12 cellular contexts compared by ENCODE assay signal in genomic region chr2:73971722-73972121, GRCh38. TPM values are rescaled to one million over a fixed set of nuclear protein-coding genes. Genes with fewer than 3 reads are reported as not detected.
DNase-seq lines count a peak whose midpoint lies in the region; ATAC-seq, FAIRE-seq and TF ChIP-seq lines count a peak whose summit lies in the region.
"Had no signal": no experiment of that assay in that cellular context is flagged by ENCODE, and none has a peak within 500 bp of the region (broad histone marks: within the 10 kb centered on the region; RNA-seq: fewer than 3 reads in every experiment).

No MANE protein-coding gene starts in this region.

- H3K27ac Mint-ChIP-seq in activated T-cell treated with anti-CD3 and anti-CD28 coated beads, Interleukin-2, amount 50 U/mL, for 24 hours, result peak overlapping the region; percentile 90
- peak overlapping the region; percentile 77 for H3K27ac Mint-ChIP-seq in stimulated activated memory B cell treated with anti-CD40 and anti-IgM and Interleukin-4, amounts not matched to agents 10 μg/mL and 1 μg/mL and 100 μg/mL, for 72 hours

- H2AFZ ChIP-seq in GM12878 (ENCODE audit: control insufficient read depth, low read depth, low read length), result no peak overlapping the region

- no peaks in the 10 kb centered on the region for H4K20me1 ChIP-seq in GM12878 (ENCODE audit: control insufficient read depth, insufficient read depth)

- intact Hi-C loops in GM12878 (cut with micrococcal nuclease; ENCODE audit: unreplicated experiment), result loop anchor here (1.0 to 2.0 kb wide), 2 partner anchors 13 to 45 kb away; partner anchors contain the start of genes DGUOK and TET3

- H3K9ac ChIP-seq in GM12878 (ENCODE audit: control insufficient read depth, insufficient read depth, low read length), result peak overlapping the region; percentile 1; the same call in 1 of the 2 replicates

- H3K36me3 ChIP-seq in GM12878 (ENCODE audit: control insufficient read depth in 2 of 2, insufficient read depth in 2 of 2, low read length in 1 of 2), result no peaks in the 10 kb centered on the region

- no peak for DNase-seq in activated T-cell treated with anti-CD3 and anti-CD28 coated beads, Interleukin-2, amount 50 U/mL, for 24 hours
- DNase-seq in activated T-cell treated with anti-CD3 and anti-CD28 coated beads, Interleukin-2, amount 50 U/mL, for 48 hours, result no peak
- DNase-seq in M059J (ENCODE audit: low read depth) (peak; percentile 27), GM12878 (ENCODE audit: low read depth, low spot score) (no peak), left lobe of liver (ENCODE audit: low spot score) (no peak), GM19239 (ENCODE audit: insufficient read length, low spot score) (no peak)
- DNase-seq: cortex of kidney, EL, HCEC 1CT, NCI-H2227 treated with DMSO at 0.1 percent for 48 hours had no signal

- H3K4me1 Mint-ChIP-seq in activated T-cell treated with anti-CD3 and anti-CD28 coated beads, Interleukin-2, amount 50 U/mL, for 24 hours (ENCODE audit: low read depth), result peaks cover 67% of the 10 kb centered on the region
- peaks cover 38% of the 10 kb centered on the region for H3K4me1 Mint-ChIP-seq in stimulated activated memory B cell treated with anti-CD40 and anti-IgM and Interleukin-4, amounts not matched to agents 10 μg/mL and 1 μg/mL and 100 μg/mL, for 72 hours

- H3K4me3 Mint-ChIP-seq in activated T-cell treated with anti-CD3 and anti-CD28 coated beads, Interleukin-2, amount 50 U/mL, for 24 hours, result peak overlapping the region; percentile 67
- no peak overlapping the region for H3K4me3 Mint-ChIP-seq in stimulated activated memory B cell treated with anti-CD40 and anti-IgM and Interleukin-4, amounts not matched to agents 10 μg/mL and 1 μg/mL and 100 μg/mL, for 72 hours

- no TSS peak for BruUV-seq in GM12878 (replicated peaks; lab: Mats Ljungman, UMichigan)

- H3K27ac ChIP-seq in GM12878 (ENCODE audit: control insufficient read depth, insufficient read depth), result peak overlapping the region; percentile 92

- no peak for TF ChIP-seq EP300 in GM12878 (IDR thresholded peaks at IDR 0.05; ENCODE audit: borderline replicate concordance in 1 of 2, control insufficient read depth in 1 of 2, low read depth in 2 of 2, low read length in 2 of 2)

- peaks cover 38% of the 10 kb centered on the region for H3K4me1 ChIP-seq in GM12878 (ENCODE audit: control insufficient read depth, insufficient read depth, low read length)

- FAIRE-seq in GM12878 (lab: Jason Lieb, UNC), result peak; percentile 23
- no peak for FAIRE-seq in GM19239 (lab: Jason Lieb, UNC)

- TF ChIP-seq POLR2A in GM12878 (IDR thresholded peaks at IDR 0.05; ENCODE audit: low read depth, low read length), result no peak

- no peaks in the 10 kb centered on the region for H3K36me3 Mint-ChIP-seq in activated T-cell treated with anti-CD3 and anti-CD28 coated beads, Interleukin-2, amount 50 U/mL, for 24 hours (ENCODE audit: low read depth)
- no peaks in the 10 kb centered on the region for H3K36me3 Mint-ChIP-seq in stimulated activated memory B cell treated with anti-CD40 and anti-IgM and Interleukin-4, amounts not matched to agents 10 μg/mL and 1 μg/mL and 100 μg/mL, for 72 hours

- no peaks in the 10 kb centered on the region for H3K27me3 Mint-ChIP-seq in activated T-cell treated with anti-CD3 and anti-CD28 coated beads, Interleukin-2, amount 50 U/mL, for 24 hours
- H3K27me3 Mint-ChIP-seq in stimulated activated memory B cell treated with anti-CD40 and anti-IgM and Interleukin-4, amounts not matched to agents 10 μg/mL and 1 μg/mL and 100 μg/mL, for 72 hours, result no peaks in the 10 kb centered on the region

- RAD21 ChIA-PET in GM12878 (lab: Charles Lee; ENCODE audit: unreplicated experiment), result interaction anchor here (0.9 to 3.8 kb wide), 8 partner anchors 10 to 64 kb away, joined by 3 to 23 read pairs (median 6); no protein-coding TSS in a partner anchor

- in situ Hi-C loops in GM12878 (cut with MboI), result no loop called here

- no peaks in the 10 kb centered on the region for H3K27me3 ChIP-seq in GM12878 (replicated peaks in 1 of 2; ENCODE audit: control insufficient read depth in 2 of 2, insufficient read depth in 2 of 2, low read length in 1 of 2)

- H3K4me3 ChIP-seq in GM12878, result peak overlapping the region; percentile 57; the same call in 1 of the 2 replicates

- no peaks in the 10 kb centered on the region for H3K9me3 ChIP-seq in GM12878 (replicated peaks; ENCODE audit: control insufficient read depth, insufficient read depth, low read length)

- peaks cover 18% of the 10 kb centered on the region for H3K79me2 ChIP-seq in GM12878 (ENCODE audit: control insufficient read depth, insufficient read depth, low read length)

- no peaks in the 10 kb centered on the region for H3K9me3 Mint-ChIP-seq in activated T-cell treated with anti-CD3 and anti-CD28 coated beads, Interleukin-2, amount 50 U/mL, for 24 hours
- no peaks in the 10 kb centered on the region for H3K9me3 Mint-ChIP-seq in stimulated activated memory B cell treated with anti-CD40 and anti-IgM and Interleukin-4, amounts not matched to agents 10 μg/mL and 1 μg/mL and 100 μg/mL, for 72 hours

- SMC1A ChIA-PET in GM12878 (lab: Charles Lee; ENCODE audit: uncharacterized antibody, unreplicated experiment), result interaction anchor here (0.8 to 3.8 kb wide), 13 partner anchors 8 to 149 kb away, joined by 3 to 30 read pairs (median 6); partner anchors contain the start of gene TET3

- peak overlapping the region; percentile 25 for H3K4me2 ChIP-seq in GM12878 (ENCODE audit: control insufficient read depth, insufficient read depth)

- ATAC-seq in GM12878, result peak; percentile 21
- no peak for ATAC-seq in stimulated activated memory B cell treated with anti-CD40 and anti-IgM and Interleukin-4, amounts not matched to agents 10 μg/mL and 1 μg/mL and 100 μg/mL, for 72 hours
- ATAC-seq in left lobe of liver, result no peak
- ATAC-seq in HG03108 (IDR thresholded peaks at IDR 0.05; ENCODE audit: unreplicated experiment), result no peak

- POLR2A ChIA-PET in GM12878 (lab: Charles Lee), result interaction anchor here (0.9 to 3.1 kb wide), 8 partner anchors 8 to 145 kb away, joined by 3 to 25 read pairs (median 4); partner anchors contain the start of gene DGUOK

- no peak for TF ChIP-seq RAD21 in GM12878 (IDR thresholded peaks at IDR 0.05; ENCODE audit: insufficient read depth, low read depth, low read length)

- no peak for TF ChIP-seq CTCF in GM12878 (IDR thresholded peaks at IDR 0.05 in 2 of 3, conservative IDR thresholded peaks at IDR 0.05 in 1 of 3; ENCODE audit: control insufficient read depth in 2 of 3, extremely low read depth in 1 of 3, insufficient read depth in 1 of 3, low read depth in 3 of 3, low read length in 3 of 3)

- CTCF ChIA-PET in GM12878 (lab: Yijun Ruan, JAX), result interaction anchor here (0.5 to 4.1 kb wide), 11 partner anchors 8 to 176 kb away, joined by 3 to 17 read pairs (median 6); partner anchors contain the start of gene BOLA3

- 53% methylated on average over 3 of the region's 3 CpGs for WGBS in GM12878 (ENCODE audit: insufficient coverage, insufficient replicate concordance, low lambda C conversion rate, missing lambda C conversion rate)

RNA-seq across cellular contexts. Expression of gene TET3, which starts 13.0 kb away (rescaled TPM):
- 2.3 and 4.4 TPM in 2 replicates for total RNA-seq in M059J (2014; rRNA removed; shearing (Covaris generic))
- total RNA-seq in GM12878 (2013; cell fraction: nucleolus; rRNA removed), result 80.8 and 86.7 TPM in 2 replicates
- total RNA-seq in GM12878 (2014; rRNA removed), result 8.2 and 8.6 TPM in 2 replicates
- total RNA-seq in GM12878 (2014; rRNA removed; fragmentation: Illumina TruSeq; extraction: Trizol), result 7.9 and 8.3 TPM in 2 replicates
- 23.8 and 25.9 TPM in 2 replicates for total RNA-seq in GM12878 (2021)
- polyA plus RNA-seq in GM12878 (2011; ENCODE audit: low read depth), result 6.2 TPM
- 10.0 and 11.2 TPM in 2 replicates for polyA plus RNA-seq in GM12878 (2011; rRNA removed)
- 7.3 and 8.3 TPM in 2 replicates for polyA plus RNA-seq in GM12878 (2011; cell fraction: cytosol; rRNA removed)
- 27.5 and 29.7 TPM in 2 replicates for polyA plus RNA-seq in GM12878 (2011; cell fraction: nucleus; rRNA removed)
- 11.7 and 11.9 TPM in 2 replicates for polyA plus RNA-seq in GM12878 (2012)
- 10.0 and 11.3 TPM in 2 replicates for polyA plus RNA-seq in GM12878 (2014; fragmentation: Illumina TruSeq; extraction: Trizol)
- under 1 TPM; 0.77 to 0.84 TPM for polyA plus RNA-seq in GM12878 (2014; fragmentation: Nextera tagmentation; extraction: Ambion mirVana)
- 10.5 and 10.6 TPM in 2 replicates for polyA plus RNA-seq in GM12878 (2014; rRNA removed)
- 1 to 10 TPM; 2.1 to 2.7 TPM for polyA plus RNA-seq in GM12878 (2016; fragmentation: Nextera tagmentation; extraction: Ambion mirVana)
- 14.6 and 21.8 TPM in 2 replicates for polyA minus RNA-seq in GM12878 (2011; rRNA and poly(A)+ RNA removed)
- 10.1 and 12.2 TPM in 2 replicates for polyA minus RNA-seq in GM12878 (2011; cell fraction: cytosol; rRNA and poly(A)+ RNA removed)
- 15.4 and 28.9 TPM in 2 replicates for polyA minus RNA-seq in GM12878 (2011; cell fraction: nucleus; rRNA and poly(A)+ RNA removed)
- 7.3 TPM for total RNA-seq in left lobe of liver

RNA-seq across cellular contexts. Expression of gene DGUOK, which starts 45.0 kb away (rescaled TPM):
- total RNA-seq in M059J (2014; rRNA removed; shearing (Covaris generic)), result 105 and 108 TPM in 2 replicates
- 26.2 and 27.7 TPM in 2 replicates for total RNA-seq in GM12878 (2013; cell fraction: nucleolus; rRNA removed)
- 64.4 and 68.4 TPM in 2 replicates for total RNA-seq in GM12878 (2014; rRNA removed)
- total RNA-seq in GM12878 (2014; rRNA removed; fragmentation: Illumina TruSeq; extraction: Trizol), result 64.7 and 68.7 TPM in 2 replicates
- 69.2 and 74.2 TPM in 2 replicates for total RNA-seq in GM12878 (2021)
- 110 TPM for polyA plus RNA-seq in GM12878 (2011; ENCODE audit: low read depth)
- polyA plus RNA-seq in GM12878 (2011; rRNA removed), result 86.6 and 100 TPM in 2 replicates
- 96.8 and 103 TPM in 2 replicates for polyA plus RNA-seq in GM12878 (2011; cell fraction: cytosol; rRNA removed)
- polyA plus RNA-seq in GM12878 (2011; cell fraction: nucleus; rRNA removed), result 55.5 and 77.9 TPM in 2 replicates
- polyA plus RNA-seq in GM12878 (2012), result 84.5 and 96.5 TPM in 2 replicates
- polyA plus RNA-seq in GM12878 (2014; fragmentation: Illumina TruSeq; extraction: Trizol), result 84.7 and 89.8 TPM in 2 replicates
- 100 to 1,000 TPM; 175 to 234 TPM for polyA plus RNA-seq in GM12878 (2014; fragmentation: Nextera tagmentation; extraction: Ambion mirVana)
- 84.3 and 93.0 TPM in 2 replicates for polyA plus RNA-seq in GM12878 (2014; rRNA removed)
- polyA plus RNA-seq in GM12878 (2016; fragmentation: Nextera tagmentation; extraction: Ambion mirVana), result 100 to 1,000 TPM; 147 to 156 TPM
- 20.6 and 38.0 TPM in 2 replicates for polyA minus RNA-seq in GM12878 (2011; rRNA and poly(A)+ RNA removed)
- 8.4 and 14.6 TPM in 2 replicates for polyA minus RNA-seq in GM12878 (2011; cell fraction: cytosol; rRNA and poly(A)+ RNA removed)
- 16.9 and 26.9 TPM in 2 replicates for polyA minus RNA-seq in GM12878 (2011; cell fraction: nucleus; rRNA and poly(A)+ RNA removed)
- total RNA-seq in left lobe of liver, result 14.7 TPM
